24 cellular contexts compared by ENCODE assay signal in the genomic region with DNA sequence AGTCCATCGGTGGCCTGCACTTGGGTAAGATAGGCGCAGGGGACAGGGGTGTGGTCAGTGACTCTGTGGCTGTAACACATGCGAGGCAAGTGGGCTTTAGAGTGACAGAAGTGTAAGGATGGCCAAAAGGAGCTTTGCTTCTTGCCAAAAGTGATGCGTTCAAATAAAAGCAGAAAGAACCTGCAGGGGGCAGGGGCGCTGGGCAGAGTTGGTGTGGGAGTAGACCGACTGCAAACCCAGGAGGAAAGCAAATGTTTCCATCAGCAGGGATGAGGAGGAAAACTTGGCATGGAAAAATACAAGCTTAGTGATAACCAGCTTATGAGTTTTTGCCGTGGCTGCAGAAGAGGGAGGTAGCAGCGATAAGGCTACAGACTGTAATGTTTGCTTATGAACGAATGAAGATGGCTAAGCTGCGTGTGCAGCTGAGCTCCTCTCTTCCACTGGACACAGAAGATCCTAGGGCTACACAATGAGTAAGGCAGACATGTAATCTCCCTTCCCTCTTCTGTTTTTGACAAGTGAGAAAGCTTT.
DNase-seq lines count a peak whose midpoint lies in the region; ATAC-seq, FAIRE-seq and TF ChIP-seq lines count a peak whose summit lies in the region.
"Had no signal": no experiment of that assay in that cellular context is flagged by ENCODE, and none has a peak within 500 bp of the region (broad histone marks: within the 10 kb centered on the region; RNA-seq: fewer than 3 reads in every experiment).

No MANE protein-coding gene starts in this region.

- H3K9me3 ChIP-seq in smooth muscle cell (replicated peaks; ENCODE audit: low read depth): no peaks in the 10 kb centered on the region
- H3K9me3 ChIP-seq: BLaER1 treated with 17β-estradiol and CSF1 and Interleukin-3, amounts not matched to agents 10 nM and 100 nM; HAP-1 had no signal

- H3K27me3 ChIP-seq in smooth muscle cell (ENCODE audit: low read depth): no peaks in the 10 kb centered on the region
- H3K27me3 ChIP-seq: BLaER1 treated with 17β-estradiol and CSF1 and Interleukin-3, amounts not matched to agents 10 nM and 100 nM had no signal

- no peak overlapping the region for H3K4me3 ChIP-seq in smooth muscle cell
- H3K4me3 ChIP-seq: BLaER1 treated with 17β-estradiol and CSF1 and Interleukin-3, amounts not matched to agents 10 nM and 100 nM; GM12878; HAP-1 had no signal

- peak overlapping the region; percentile 7 for H3K4me2 ChIP-seq in smooth muscle cell
- H3K4me2 ChIP-seq: BLaER1 treated with 17β-estradiol and CSF1 and Interleukin-3, amounts not matched to agents 10 nM and 100 nM had no signal

- peak; percentile 57 for DNase-seq in NCI-H146 (lab: John Stamatoyannopoulos, UW)
- no peak for DNase-seq in NCI-H146 treated with DMSO at 0.1 percent for 48 hours (lab: John Stamatoyannopoulos, UW; ENCODE audit: unreplicated experiment)
- DNase-seq in NCI-H226: peak; percentile 33
- DNase-seq in inferior parietal cortex (ENCODE audit: extremely low spot score): peak; percentile 9
- DNase-seq in smooth muscle cell (lab: John Stamatoyannopoulos, UW; ENCODE audit: unreplicated experiment): no peak
- no peak for DNase-seq in SIG-M5 treated with dmso at 0.1 percent for 504 hours (lab: John Stamatoyannopoulos, UW; ENCODE audit: unreplicated experiment)
- no peak for DNase-seq in HTR-8/SVneo (ENCODE audit: insufficient read length, low spot score)
- DNase-seq: ACHN; CD4-positive, alpha-beta memory T cell; DND-41; Karpas-422; MV-4-11; NCI-H187 treated with DMSO at 0.1 percent for 48 hours; NCI-H2107; NCI-H510A treated with DMSO at 0.1 percent for 48 hours; NK-92 treated with Interleukin-12 subunit alpha and Interleukin-12 subunit beta, amount 100 ng/mL, for 24 hours; SHP77 treated with DMSO at 0.1 percent for 48 hours had no signal

- H3K79me2 ChIP-seq in smooth muscle cell (ENCODE audit: low read depth): no peaks in the 10 kb centered on the region

- TF ChIP-seq CTCF in smooth muscle cell (IDR thresholded peaks at IDR 0.05; ENCODE audit: borderline replicate concordance, insufficient read depth, poor library complexity, severe bottlenecking): no peak

- no peak for ATAC-seq in GM18517 (IDR thresholded peaks at IDR 0.05; ENCODE audit: unreplicated experiment)
- ATAC-seq: GM12878, SK-N-SH treated with all-trans-retinoic acid at 6 μM for 48 hours had no signal

- no peak overlapping the region for H2AFZ ChIP-seq in smooth muscle cell (ENCODE audit: low read depth)

- H3K9ac ChIP-seq in smooth muscle cell (ENCODE audit: low read depth): no peak overlapping the region
- H3K9ac ChIP-seq: BLaER1 treated with 17β-estradiol and CSF1 and Interleukin-3, amounts not matched to agents 10 nM and 100 nM had no signal

- no peaks in the 10 kb centered on the region for H4K20me1 ChIP-seq in smooth muscle cell (ENCODE audit: low read depth)
- H4K20me1 ChIP-seq: BLaER1 treated with 17β-estradiol and CSF1 and Interleukin-3, amounts not matched to agents 10 nM and 100 nM had no signal

- no peaks in the 10 kb centered on the region for H3K36me3 ChIP-seq in smooth muscle cell (ENCODE audit: low read depth)
- H3K36me3 ChIP-seq: BLaER1 treated with 17β-estradiol and CSF1 and Interleukin-3, amounts not matched to agents 10 nM and 100 nM; HAP-1 had no signal

- peaks cover 7% of the 10 kb centered on the region for H3F3A ChIP-seq in smooth muscle cell (ENCODE audit: low read depth)

- no peaks in the 10 kb centered on the region for H3K4me1 ChIP-seq in smooth muscle cell (ENCODE audit: low read depth)
- H3K4me1 ChIP-seq: BLaER1 treated with 17β-estradiol and CSF1 and Interleukin-3, amounts not matched to agents 10 nM and 100 nM; HAP-1 had no signal

- no peak for FAIRE-seq in HTR-8/SVneo (lab: Jason Lieb, UNC)
- FAIRE-seq: GM12878 had no signal

- H3K27ac ChIP-seq in smooth muscle cell (ENCODE audit: low read depth): no peak overlapping the region
- H3K27ac ChIP-seq: 22Rv1; BLaER1 treated with 17β-estradiol and CSF1 and Interleukin-3, amounts not matched to agents 10 nM and 100 nM; RWPE1 had no signal

- 58% methylated on average over 10 of the region's 10 CpGs for WGBS in smooth muscle cell (ENCODE audit: low lambda C conversion rate)

Comparison
In these comparisons a context has a peak if more than half of its experiments do, and no peak if none do; other contexts are left out.
1. DNase-seq: peak in NCI-H146 (single experiment), NCI-H226 (single experiment) and inferior parietal cortex (single experiment); none in NCI-H146 treated with DMSO at 0.1 percent for 48 hours (single experiment), smooth muscle cell (single experiment), SIG-M5 treated with dmso at 0.1 percent for 504 hours (single experiment) and HTR-8/SVneo (single experiment).